11 cellular contexts compared by ENCODE assay signal in the genomic region with DNA sequence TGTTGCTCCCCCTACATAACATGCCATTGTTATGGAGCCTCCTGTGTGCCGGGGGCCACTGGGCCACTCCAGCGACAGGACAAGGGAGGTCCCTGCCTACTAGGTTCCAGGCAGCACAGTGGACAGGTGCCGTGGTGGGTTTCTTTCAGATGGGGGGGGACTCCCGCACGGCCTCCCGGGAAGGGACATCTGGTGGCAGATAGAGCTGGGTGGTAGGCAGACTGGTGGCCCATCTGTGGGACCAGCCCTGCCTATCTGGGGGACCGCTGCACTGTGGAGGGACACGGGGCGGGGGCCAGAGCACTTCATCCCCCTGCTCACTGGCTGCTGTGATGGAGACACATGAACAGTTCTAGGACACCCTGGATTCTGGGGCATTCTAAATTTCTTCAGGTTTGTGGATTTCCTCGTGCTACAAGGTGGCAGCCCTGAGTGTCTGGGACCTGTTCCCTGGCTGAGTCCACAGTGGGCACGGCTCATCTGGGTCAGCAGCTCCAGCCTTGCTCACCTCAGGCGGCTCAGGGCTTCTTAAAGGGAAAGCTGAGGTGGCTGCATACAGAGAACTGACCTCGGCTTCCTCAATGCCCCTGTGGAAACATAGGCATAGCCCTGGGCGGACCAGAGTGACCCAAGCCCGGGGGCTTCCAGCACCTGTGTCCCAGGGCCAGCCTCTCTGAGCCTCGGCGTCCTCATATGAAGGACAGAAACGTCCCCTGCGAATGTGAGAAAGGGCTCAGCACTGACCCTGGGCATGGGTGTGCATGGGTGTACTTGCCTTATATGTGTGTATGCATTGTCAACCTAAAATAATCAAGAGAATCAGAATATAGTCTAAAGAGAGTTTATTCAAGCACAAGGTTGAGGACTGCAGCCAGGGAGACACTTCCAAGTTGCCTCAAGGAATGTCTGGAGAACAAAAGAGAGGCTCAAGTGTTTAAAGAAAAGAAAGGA. TPM values are rescaled to one million over a fixed set of nuclear protein-coding genes. Genes with fewer than 3 reads are reported as not detected.
DNase-seq lines count a peak whose midpoint lies in the region; ATAC-seq and TF ChIP-seq lines count a peak whose summit lies in the region.
"Had no signal": no experiment of that assay in that cellular context is flagged by ENCODE, and none has a peak within 500 bp of the region (broad histone marks: within the 10 kb centered on the region; RNA-seq: fewer than 3 reads in every experiment).

No MANE protein-coding gene starts in this region.

- H3K4me1 ChIP-seq in lower lobe of right lung (peaks cover 39% of the 10 kb centered on the region), upper lobe of left lung (peaks cover 35 to 64% (median 39%) of the 10 kb centered on the region in 4 donors), OCI-LY7 (ENCODE audit: insufficient read depth, low read length, poor library complexity, severe bottlenecking) (peaks cover 34% of the 10 kb centered on the region)

- intact Hi-C loops in activated T-helper 1 cell treated with anti-CD3 and anti-CD28 coated beads, Interleukin-12 subunit alpha, Interleukin-12 subunit beta, Interleukin-2, Interleukin-4 antibody, amounts not matched to agents 30 ng/mL and 10 ng/mL and 1 ng/mL, durations not matched to agents 14 hours and 24 hours and 36 hours (cut with micrococcal nuclease) = no loop called here
- intact Hi-C loops in lower lobe of right lung (cut with DNase I) = no loop called here
- intact Hi-C loops in OCI-LY7 (cut with micrococcal nuclease; ENCODE audit: unreplicated experiment) = no loop called here

- no peak overlapping the region for H3K4me2 ChIP-seq in OCI-LY7 (ENCODE audit: low read length)

- H3K9me2 ChIP-seq in OCI-LY7 (ENCODE audit: insufficient read depth, low read length) = no peaks in the 10 kb centered on the region

- peak overlapping the region; percentile 97 for H3K27ac Mint-ChIP-seq in activated T-helper 1 cell treated with anti-CD3 and anti-CD28 coated beads, Interleukin-12 subunit alpha, Interleukin-12 subunit beta, Interleukin-2, Interleukin-4 antibody, amounts not matched to agents 30 ng/mL and 10 ng/mL and 1 ng/mL, durations not matched to agents 14 hours and 24 hours and 36 hours

- peaks cover 13% of the 10 kb centered on the region; the same call in 1 of the 2 replicates for H3K79me2 ChIP-seq in OCI-LY7 (ENCODE audit: insufficient read depth, low read depth, low read length)

- H3K27ac ChIP-seq in lower lobe of right lung (peak overlapping the region; percentile 40), upper lobe of left lung (peak overlapping the region; percentile 12 to 60 (median 34)), OCI-LY7 (ENCODE audit: low read depth, low read length, poor library complexity, severe bottlenecking) (no peak overlapping the region)
- H3K27ac ChIP-seq: cardiac muscle cell had no signal

- peaks cover 94% of the 10 kb centered on the region for H3K4me1 Mint-ChIP-seq in activated T-helper 1 cell treated with anti-CD3 and anti-CD28 coated beads, Interleukin-12 subunit alpha, Interleukin-12 subunit beta, Interleukin-2, Interleukin-4 antibody, amounts not matched to agents 30 ng/mL and 10 ng/mL and 1 ng/mL, durations not matched to agents 14 hours and 24 hours and 36 hours (ENCODE audit: low read depth)

- TF ChIP-seq CTCF in lower lobe of right lung (IDR thresholded peaks at IDR 0.05) (no peak), upper lobe of left lung (IDR thresholded peaks at IDR 0.05) (no peak), OCI-LY7 (conservative IDR thresholded peaks at IDR 0.05; ENCODE audit: low read length) (no peak)

- H3K36me3 Mint-ChIP-seq in activated T-helper 1 cell treated with anti-CD3 and anti-CD28 coated beads, Interleukin-12 subunit alpha, Interleukin-12 subunit beta, Interleukin-2, Interleukin-4 antibody, amounts not matched to agents 30 ng/mL and 10 ng/mL and 1 ng/mL, durations not matched to agents 14 hours and 24 hours and 36 hours (ENCODE audit: low read depth) = peaks cover 22% of the 10 kb centered on the region

- no peak for TF ChIP-seq EP300 in upper lobe of left lung (IDR thresholded peaks at IDR 0.05)

- no peak for TF ChIP-seq POLR2A in upper lobe of left lung (IDR thresholded peaks at IDR 0.05)

- WGBS in upper lobe of left lung, 2 donors = 73 to 80% methylated on average over 8 to 19 of the region's 19 CpGs

- peak; percentile 2 for DNase-seq in activated naive CD4-positive, alpha-beta T cell treated with Interleukin-2 at 50 U/mL for 16 hours
- DNase-seq in activated naive CD4-positive, alpha-beta T cell treated with anti-CD3 and anti-CD28 coated beads, Interleukin-2, amount 50 U/mL, for 16 hours = no peak
- DNase-seq in activated T-helper 1 cell treated with anti-CD3 and anti-CD28 coated beads, Interleukin-12 subunit alpha, Interleukin-12 subunit beta, Interleukin-2, Interleukin-4 antibody, amounts not matched to agents 30 ng/mL and 10 ng/mL and 1 ng/mL, durations not matched to agents 14 hours and 24 hours and 36 hours (ENCODE audit: low spot score) = no peak
- DNase-seq in lower lobe of right lung (no peak), upper lobe of left lung (peak in 1 of 2 donors; percentile 54), OCI-LY7 (ENCODE audit: low spot score) (no peak), anterior cingulate cortex (lab: John Stamatoyannopoulos, UW) (no peak)
- DNase-seq: MG63, NCI-H2171 had no signal

- H3K27me3 ChIP-seq in lower lobe of right lung (ENCODE audit: low read depth) (no peaks in the 10 kb centered on the region), upper lobe of left lung (no peaks in the 10 kb centered on the region)
- H3K27me3 ChIP-seq: MG63 had no signal

- BruUV-seq in OCI-LY7 (replicated peaks; lab: Mats Ljungman, UMichigan) = no TSS peak

- ATAC-seq in lower lobe of right lung = peak; percentile 14 to 26
- peak in 1 of 2 donors; percentile 20 for ATAC-seq in upper lobe of left lung (ENCODE audit: low FRiP score in 2 of 2)
- ATAC-seq in GM19324 (IDR thresholded peaks at IDR 0.05; ENCODE audit: low FRiP score, unreplicated experiment) = no peak

- H3K9me3 ChIP-seq in lower lobe of right lung (no peaks in the 10 kb centered on the region), upper lobe of left lung (no peaks in the 10 kb centered on the region), OCI-LY7 (ENCODE audit: low read length) (no peaks in the 10 kb centered on the region)
- H3K9me3 ChIP-seq: MG63 had no signal

- no peaks in the 10 kb centered on the region for H3K36me3 ChIP-seq in lower lobe of right lung
- no peaks in the 10 kb centered on the region for H3K36me3 ChIP-seq in upper lobe of left lung
- no peaks in the 10 kb centered on the region for H3K36me3 ChIP-seq in OCI-LY7 (ENCODE audit: insufficient read depth, low read length)
- H3K36me3 ChIP-seq: cardiac muscle cell, MG63 had no signal

- CTCF ChIA-PET in OCI-LY7 (lab: Charles Lee; ENCODE audit: unreplicated experiment) = no interaction called here

- POLR2A ChIA-PET in OCI-LY7 (lab: Charles Lee) = interaction anchor here (0.6 kb wide), 2 partner anchors 13 to 20 kb away, joined by 3 to 5 read pairs; no protein-coding TSS in a partner anchor

- H3K4me3 ChIP-seq in lower lobe of right lung = no peak overlapping the region
- no peak overlapping the region for H3K4me3 ChIP-seq in upper lobe of left lung
- no peak overlapping the region for H3K4me3 ChIP-seq in OCI-LY7 (ENCODE audit: low read depth, low read length, poor library complexity, severe bottlenecking)
- H3K4me3 ChIP-seq: cardiac muscle cell, MG63 had no signal

- no peaks in the 10 kb centered on the region for H3K27me3 Mint-ChIP-seq in activated T-helper 1 cell treated with anti-CD3 and anti-CD28 coated beads, Interleukin-12 subunit alpha, Interleukin-12 subunit beta, Interleukin-2, Interleukin-4 antibody, amounts not matched to agents 30 ng/mL and 10 ng/mL and 1 ng/mL, durations not matched to agents 14 hours and 24 hours and 36 hours (ENCODE audit: insufficient read depth)

- H4K20me1 ChIP-seq in OCI-LY7 (ENCODE audit: insufficient read depth, low read length) = 0 out of 2 replicates have a peak, but pooled peaks cover 5% of the 10 kb centered on the region

- no peaks in the 10 kb centered on the region for H3K9me3 Mint-ChIP-seq in activated T-helper 1 cell treated with anti-CD3 and anti-CD28 coated beads, Interleukin-12 subunit alpha, Interleukin-12 subunit beta, Interleukin-2, Interleukin-4 antibody, amounts not matched to agents 30 ng/mL and 10 ng/mL and 1 ng/mL, durations not matched to agents 14 hours and 24 hours and 36 hours

- no peak overlapping the region for H2AFZ ChIP-seq in OCI-LY7 (ENCODE audit: low read length)

- H3K4me3 Mint-ChIP-seq in activated T-helper 1 cell treated with anti-CD3 and anti-CD28 coated beads, Interleukin-12 subunit alpha, Interleukin-12 subunit beta, Interleukin-2, Interleukin-4 antibody, amounts not matched to agents 30 ng/mL and 10 ng/mL and 1 ng/mL, durations not matched to agents 14 hours and 24 hours and 36 hours = peak overlapping the region; percentile 98

RNA-seq across cellular contexts. Expression of gene FGD3, which starts 22.5 kb away (rescaled TPM):
- total RNA-seq in activated T-helper 1 cell treated with anti-CD3 and anti-CD28 coated beads, Interleukin-12 subunit alpha, Interleukin-12 subunit beta, Interleukin-2, Interleukin-4 antibody, amounts not matched to agents 30 ng/mL and 10 ng/mL and 1 ng/mL, durations not matched to agents 14 hours and 24 hours and 36 hours = 43.9 and 44.0 TPM in 2 replicates
- total RNA-seq in lower lobe of right lung (23.9 TPM), upper lobe of left lung (10 to 100 TPM; 14.0 to 45.1 (median 22.3) TPM), OCI-LY7 (2022) (22.9 and 28.1 TPM in 2 replicates)
- total RNA-seq in OCI-LY7 (2014; rRNA removed; shearing (Covaris generic)) = 20.6 and 22.1 TPM in 2 replicates
